ENCODE assay signal across 13 cellular contexts in genomic region chr20:23397961-23398360, GRCh38. TPM values are rescaled to one million over a fixed set of nuclear protein-coding genes. Genes with fewer than 3 reads are reported as not detected.
A peak's percentile ranks its signal among the peaks of the same experiment; 100 is the strongest.
DNase-seq lines count a peak whose midpoint lies in the region; TF ChIP-seq lines count a peak whose summit lies in the region.
"Had no signal": no experiment of that assay in that cellular context is flagged by ENCODE, and none has a peak within 500 bp of the region (broad histone marks: within the 10 kb centered on the region; RNA-seq: fewer than 3 reads in every experiment).

No MANE protein-coding gene starts in this region.

- no peak overlapping the region for H3K27ac ChIP-seq in BLaER1
- H3K27ac ChIP-seq: vagina had no signal

- peaks cover 72% of the 10 kb centered on the region for H3K36me3 ChIP-seq in BLaER1
- peaks cover 1% of the 10 kb centered on the region for H3K36me3 ChIP-seq in kidney epithelial cell (ENCODE audit: control insufficient read depth, insufficient read depth, low read length)

- peaks cover 24% of the 10 kb centered on the region for H3K4me1 ChIP-seq in BLaER1
- H3K4me1 ChIP-seq: vagina had no signal

- peaks cover 33% of the 10 kb centered on the region for H4K20me1 ChIP-seq in BLaER1

- H3K4me3 ChIP-seq in BLaER1 (no peak overlapping the region), kidney epithelial cell (ENCODE audit: low read depth, low read length) (no peak overlapping the region)
- H3K4me3 ChIP-seq: vagina had no signal

- H3K9me3 ChIP-seq in BLaER1: no peaks in the 10 kb centered on the region
- H3K9me3 ChIP-seq: vagina had no signal

- H3K27me3 ChIP-seq in BLaER1 (no peaks in the 10 kb centered on the region), kidney epithelial cell (ENCODE audit: control insufficient read depth, insufficient read depth, low read length) (no peaks in the 10 kb centered on the region)
- H3K27me3 ChIP-seq: vagina had no signal

- H3K9ac ChIP-seq in BLaER1: peak overlapping the region; percentile 41; the same call in 1 of the 2 replicates

- TF ChIP-seq CTCF in kidney epithelial cell (IDR thresholded peaks at IDR 0.05; ENCODE audit: insufficient read depth, low read length, poor library complexity, severe bottlenecking): no peak

- H3K4me2 ChIP-seq in BLaER1: peak overlapping the region; percentile 53

- DNase-seq in LHCN-M2 (ENCODE audit: low read depth) (peak; percentile 39), astrocyte of the hippocampus (ENCODE audit: low read depth, low spot score) (peak; percentile 28), kidney epithelial cell (ENCODE audit: low read depth) (peak; percentile 23), NCI-H1417 treated with DMSO at 0.1 percent for 48 hours (lab: John Stamatoyannopoulos, UW) (no peak), HT-29 (ENCODE audit: low spot score) (no peak)
- no peak for DNase-seq in effector CD8-positive, alpha-beta T cell (lab: John Stamatoyannopoulos, UW)
- no peak for DNase-seq in stimulated activated CD4-positive, alpha-beta T cell treated with anti-CD3 and anti-CD28 coated beads, Interleukin-15, amount 100 ng/mL, for 24 hours
- DNase-seq: activated effector memory CD4-positive, alpha-beta T cell treated with anti-CD3 and anti-CD28 coated beads, Interleukin-2, amount 50 U/mL, for 16 hours; DMS53; GOT3 had no signal

RNA-seq across cellular contexts. Expression of gene NAPB, which starts 23.3 kb away (rescaled TPM):
- total RNA-seq in LHCN-M2 (2014; rRNA removed): 12.8 and 14.2 TPM in 2 replicates
- 3.8 TPM for polyA plus RNA-seq in LHCN-M2 (2012)
- 3.0 and 3.4 TPM in 2 replicates for total RNA-seq in kidney epithelial cell
- total RNA-seq in HT-29 (2014; rRNA removed; shearing (Covaris generic)): 5.7 and 6.4 TPM in 2 replicates

RNA-seq across cellular contexts. Expression of gene GZF1, which starts 36.0 kb away (rescaled TPM):
- total RNA-seq in LHCN-M2 (2014; rRNA removed) (18.7 and 19.6 TPM in 2 replicates), kidney epithelial cell (13.0 and 20.0 TPM in 2 replicates)
- polyA plus RNA-seq in LHCN-M2 (2012): 8.7 TPM
- 11.2 and 25.2 TPM in 2 replicates for total RNA-seq in HT-29 (2014; rRNA removed; shearing (Covaris generic))

RNA-seq across cellular contexts. Expression of gene CSTL1, which starts 41.5 kb away (rescaled TPM):
- total RNA-seq in LHCN-M2 (2014; rRNA removed) (not detected in 2 replicates), kidney epithelial cell (not detected in 2 replicates)
- not detected for polyA plus RNA-seq in LHCN-M2 (2012)
- total RNA-seq in HT-29 (2014; rRNA removed; shearing (Covaris generic)): not detected in 2 replicates
- total RNA-seq: glomerular endothelial cell, vagina had no signal

RNA-seq across cellular contexts. Expression of gene NXT1, which starts 47.4 kb away (rescaled TPM):
- 54.2 and 73.4 TPM in 2 replicates for total RNA-seq in LHCN-M2 (2014; rRNA removed)
- polyA plus RNA-seq in LHCN-M2 (2012): 22.2 TPM
- 59.6 and 71.6 TPM in 2 replicates for total RNA-seq in kidney epithelial cell
- total RNA-seq in HT-29 (2014; rRNA removed; shearing (Covaris generic)): 70.6 and 101 TPM in 2 replicates

RNA-seq across cellular contexts. Expression of gene CST11, which starts 54.7 kb away (rescaled TPM):
- total RNA-seq in LHCN-M2 (2014; rRNA removed) (not detected in 2 replicates), kidney epithelial cell (not detected in 2 replicates)
- polyA plus RNA-seq in LHCN-M2 (2012): not detected
- not detected in 2 replicates for total RNA-seq in HT-29 (2014; rRNA removed; shearing (Covaris generic))
- total RNA-seq: glomerular endothelial cell, vagina had no signal

Comparison
In these comparisons a context has a peak if more than half of its experiments do, and no peak if none do; other contexts are left out.
1. DNase-seq: peak in LHCN-M2 (single experiment), astrocyte of the hippocampus (single experiment) and kidney epithelial cell (single experiment); none in effector CD8-positive, alpha-beta T cell (single experiment), stimulated activated CD4-positive, alpha-beta T cell treated with anti-CD3 and anti-CD28 coated beads, Interleukin-15, amount 100 ng/mL, for 24 hours (single experiment), NCI-H1417 treated with DMSO at 0.1 percent for 48 hours (single experiment) and HT-29 (single experiment).